ENCODE assay signal across 8 cellular contexts in genomic region chr5:44809956-44810276, GRCh38. TPM values are rescaled to one million over a fixed set of nuclear protein-coding genes. Genes with fewer than 3 reads are reported as not detected.
A peak's percentile ranks its signal among the peaks of the same experiment; 100 is the strongest.
DNase-seq lines count a peak whose midpoint lies in the region; ATAC-seq and TF ChIP-seq lines count a peak whose summit lies in the region.

No MANE protein-coding gene starts in this region.

- H3K27ac ChIP-seq in 22Rv1 (peak overlapping the region; percentile 84), HUES64 (ENCODE audit: low read depth, low read length) (no peak overlapping the region), mucosa of rectum (ENCODE audit: low read depth in 2 of 2, low read length in 2 of 2) (no peak overlapping the region)

- H3K4me3 Mint-ChIP-seq in central memory CD8-positive, alpha-beta T cell = peak overlapping the region; percentile 90

- peak overlapping the region; percentile 86 for H3K27ac Mint-ChIP-seq in central memory CD8-positive, alpha-beta T cell (ENCODE audit: low read depth)

- H3K27me3 ChIP-seq in HUES64 (ENCODE audit: insufficient read depth, low read length) (no peaks in the 10 kb centered on the region), mucosa of rectum (ENCODE audit: control insufficient read depth in 2 of 2, insufficient read depth in 2 of 2, low read length in 2 of 2) (no peaks in the 10 kb centered on the region)

- H3K9ac ChIP-seq in HUES64 (ENCODE audit: low read depth, low read length) = peak overlapping the region; percentile 96
- H3K9ac ChIP-seq in mucosa of rectum (ENCODE audit: low read depth in 1 of 2, low read length in 2 of 2) = peak overlapping the region; percentile 92 to 98

- H3K27me3 Mint-ChIP-seq in central memory CD8-positive, alpha-beta T cell = no peaks in the 10 kb centered on the region

- peak overlapping the region; percentile 85 for H3K4me3 ChIP-seq in HUES64 (ENCODE audit: low read length)
- peak overlapping the region; percentile 95 to 97 for H3K4me3 ChIP-seq in mucosa of rectum (ENCODE audit: low read length in 2 of 2)

- H3K36me3 ChIP-seq in HUES64 (ENCODE audit: insufficient read depth, low read length) (peaks cover 44% of the 10 kb centered on the region), mucosa of rectum (ENCODE audit: control insufficient read depth in 2 of 2, insufficient read depth in 2 of 2, low read length in 2 of 2) (peaks cover 25 to 28% of the 10 kb centered on the region in 2 donors)

- TF ChIP-seq CTCF in 22Rv1 (IDR thresholded peaks at IDR 0.05) = no peak

- H3K9me3 Mint-ChIP-seq in central memory CD8-positive, alpha-beta T cell = no peaks in the 10 kb centered on the region

- peaks cover 25% of the 10 kb centered on the region for H3K4me1 Mint-ChIP-seq in central memory CD8-positive, alpha-beta T cell

- DNase-seq in central memory CD8-positive, alpha-beta T cell (ENCODE audit: low spot score in 2 of 2) = no peak
- DNase-seq in NCI-H1048 (lab: John Stamatoyannopoulos, UW) = no peak
- DNase-seq in dermis blood vessel endothelial cell = no peak

- no peak for ATAC-seq in central memory CD8-positive, alpha-beta T cell (replicated peaks; ENCODE audit: extremely low read depth, poor library complexity, severe bottlenecking)
- ATAC-seq in HG03139 (IDR thresholded peaks at IDR 0.05; ENCODE audit: unreplicated experiment) (no peak), HG03039 (IDR thresholded peaks at IDR 0.05; ENCODE audit: unreplicated experiment) (no peak)

- 0% methylated on average over 3 of the region's 8 CpGs for WGBS in HUES64

- H3K36me3 Mint-ChIP-seq in central memory CD8-positive, alpha-beta T cell (ENCODE audit: insufficient read depth) = peaks cover 34% of the 10 kb centered on the region

- H3K9me3 ChIP-seq in HUES64 (ENCODE audit: insufficient read depth, low read depth, low read length) (no peaks in the 10 kb centered on the region), mucosa of rectum (ENCODE audit: control insufficient read depth in 2 of 2, low read length in 2 of 2) (no peaks in the 10 kb centered on the region)

- H3K4me1 ChIP-seq in HUES64 (ENCODE audit: insufficient read depth, low read length) (peaks cover 21% of the 10 kb centered on the region), mucosa of rectum (ENCODE audit: control insufficient read depth in 2 of 2, insufficient read depth in 2 of 2, low read length in 2 of 2) (peaks cover 10 to 11% of the 10 kb centered on the region in 2 donors)

RNA-seq across cellular contexts. Expression of gene MRPS30, which starts 1.2 kb away (rescaled TPM):
- 53.7 TPM for polyA plus RNA-seq in HUES64 (2013, experiment 1 of 2)
- polyA plus RNA-seq in HUES64 (2013, experiment 2 of 2) = 51.1 TPM
- 59.9 and 64.4 TPM in 2 replicates for total RNA-seq in dermis blood vessel endothelial cell
